Comparison of ENCODE assay signal across 8 cellular contexts in genomic region chr17:16419929-16420271, GRCh38. TPM values are rescaled to one million over a fixed set of nuclear protein-coding genes. Genes with fewer than 3 reads are reported as not detected.
DNase-seq lines count a peak whose midpoint lies in the region; ATAC-seq and TF ChIP-seq lines count a peak whose summit lies in the region.

No MANE protein-coding gene starts in this region.

- H2AK5ac ChIP-seq in IMR-90 (ENCODE audit: low read depth, low read length) (peak overlapping the region; percentile 97), mesendoderm (ENCODE audit: low read length) (no peak overlapping the region)

- ATAC-seq in IMR-90 (ENCODE audit: low read depth): peak; percentile 52
- no peak for ATAC-seq in HG02885 (IDR thresholded peaks at IDR 0.05; ENCODE audit: poor library complexity, unreplicated experiment)
- no peak for ATAC-seq in HG02610 (IDR thresholded peaks at IDR 0.05; ENCODE audit: unreplicated experiment)

- H4K20me1 ChIP-seq in BLaER1 (peaks cover 17% of the 10 kb centered on the region), IMR-90 (ENCODE audit: insufficient read depth, low read length) (peaks cover 7% of the 10 kb centered on the region)

- CTCF ChIA-PET in IMR-90 (lab: Yijun Ruan, JAX): no interaction called here
- CTCF ChIA-PET in activated naive CD4-positive, alpha-beta T cell treated with anti-CD3 and anti-CD28 coated beads, Interleukin-2, amount 10 ng/mL, durations not matched to agents 7 days and 5 days (lab: Charles Lee): no interaction called here

- H3K27ac Mint-ChIP-seq in activated naive CD4-positive, alpha-beta T cell treated with anti-CD3 and anti-CD28 coated beads, Interleukin-2, amount 10 ng/mL, durations not matched to agents 7 days and 5 days: no peak overlapping the region

- no peaks in the 10 kb centered on the region for H3K27me3 Mint-ChIP-seq in activated naive CD4-positive, alpha-beta T cell treated with anti-CD3 and anti-CD28 coated beads, Interleukin-2, amount 10 ng/mL, durations not matched to agents 7 days and 5 days

- peak overlapping the region; percentile 93 for H3K4ac ChIP-seq in IMR-90 (ENCODE audit: low read depth, low read length)
- no peak overlapping the region for H3K4ac ChIP-seq in mesendoderm (ENCODE audit: low read depth, low read length)

- no peak for TF ChIP-seq CTCF in IMR-90 (conservative IDR thresholded peaks at IDR 0.05; ENCODE audit: low read depth, low read length)

- peak overlapping the region; percentile 81 for H2AK9ac ChIP-seq in IMR-90 (replicated peaks; ENCODE audit: low read depth, low read length, poor library complexity)

- H3K27ac ChIP-seq in BLaER1 (peak overlapping the region; percentile 64), IMR-90 (ENCODE audit: insufficient read depth, low read length) (peak overlapping the region; percentile 96), mesendoderm (ENCODE audit: low read depth, low read length) (no peak overlapping the region)

- H3K9me1 ChIP-seq in IMR-90 (ENCODE audit: insufficient read depth, low read length): peaks cover 37% of the 10 kb centered on the region

- peak overlapping the region; percentile 97 for H3K23ac ChIP-seq in IMR-90 (ENCODE audit: low read depth, low read length)
- H3K23ac ChIP-seq in mesendoderm (ENCODE audit: low read length): no peak overlapping the region

- peaks cover 56% of the 10 kb centered on the region for H3K4me1 ChIP-seq in BLaER1
- peaks cover 34% of the 10 kb centered on the region for H3K4me1 ChIP-seq in IMR-90 (ENCODE audit: control insufficient read depth, insufficient read depth, low read length)
- no peaks in the 10 kb centered on the region for H3K4me1 ChIP-seq in mesendoderm (ENCODE audit: control insufficient read depth, low read depth, low read length)

- H3K9ac ChIP-seq in BLaER1 (no peak overlapping the region), IMR-90 (ENCODE audit: low read depth, low read length) (peak overlapping the region; percentile 50), mesendoderm (ENCODE audit: low read length) (no peak overlapping the region)

- H3K4me3 Mint-ChIP-seq in activated naive CD4-positive, alpha-beta T cell treated with anti-CD3 and anti-CD28 coated beads, Interleukin-2, amount 10 ng/mL, durations not matched to agents 7 days and 5 days: no peak overlapping the region

- no peak for TF ChIP-seq POLR2A in IMR-90 (IDR thresholded peaks at IDR 0.05; ENCODE audit: low read depth, low read length)

- peak overlapping the region; percentile 17; the same call in 1 of the 2 replicates for H3K4me3 ChIP-seq in BLaER1
- H3K4me3 ChIP-seq in IMR-90 (ENCODE audit: insufficient read depth, low read depth, low read length): no peak overlapping the region
- no peak overlapping the region for H3K4me3 ChIP-seq in mesendoderm (ENCODE audit: low read length)

- peaks cover 50% of the 10 kb centered on the region for H3K36me3 Mint-ChIP-seq in activated naive CD4-positive, alpha-beta T cell treated with anti-CD3 and anti-CD28 coated beads, Interleukin-2, amount 10 ng/mL, durations not matched to agents 7 days and 5 days

- peak overlapping the region; percentile 95 for H4K5ac ChIP-seq in IMR-90 (ENCODE audit: low read depth, low read length)
- no peak overlapping the region for H4K5ac ChIP-seq in mesendoderm (ENCODE audit: low read length)

- H2BK20ac ChIP-seq in IMR-90 (ENCODE audit: low read depth, low read length): peak overlapping the region; percentile 88

- H4K91ac ChIP-seq in IMR-90 (ENCODE audit: insufficient read depth, low read depth, low read length): peak overlapping the region; percentile 93

- TF ChIP-seq RAD21 in IMR-90 (IDR thresholded peaks at IDR 0.05; ENCODE audit: low read length): no peak

- H3K27me3 ChIP-seq in BLaER1: no peaks in the 10 kb centered on the region
- no peaks in the 10 kb centered on the region for H3K27me3 ChIP-seq in IMR-90 (ENCODE audit: control insufficient read depth, insufficient read depth, low read length)
- H3K27me3 ChIP-seq in mesendoderm (ENCODE audit: insufficient read depth, low read length, poor library complexity): no peaks in the 10 kb centered on the region

- peak overlapping the region; percentile 92 for H3K14ac ChIP-seq in IMR-90 (replicated peaks; ENCODE audit: low read depth, low read length)

- dilution Hi-C loops in IMR-90 (cut with HindIII; ENCODE audit: low sequenced_read_pairs, unreplicated experiment): no loop called here

- intact Hi-C loops in IMR-90 (cut with micrococcal nuclease): loop anchor here (1.0 to 5.0 kb wide), 2 partner anchors 34 to 963 kb away; no protein-coding TSS in a partner anchor

- H2BK5ac ChIP-seq in IMR-90 (ENCODE audit: low read depth, low read length, poor library complexity, severe bottlenecking) (peak overlapping the region; percentile 96), mesendoderm (ENCODE audit: low read length) (no peak overlapping the region)

- H2AFZ ChIP-seq in IMR-90 (replicated peaks; ENCODE audit: low read length, poor library complexity): peak overlapping the region; percentile 56

- H3K56ac ChIP-seq in IMR-90 (ENCODE audit: extremely low read depth, insufficient read depth, low read length) (peak overlapping the region; percentile 82), mesendoderm (ENCODE audit: low read length) (peak overlapping the region; percentile 7)

- peak overlapping the region; percentile 93 for H2BK120ac ChIP-seq in IMR-90 (ENCODE audit: low read depth, low read length)
- H2BK120ac ChIP-seq in mesendoderm (ENCODE audit: low read depth, low read length): no peak overlapping the region

- DNase-seq in IMR-90: peak; percentile 86
- peak; percentile 34 for DNase-seq in activated naive CD4-positive, alpha-beta T cell treated with anti-CD3 and anti-CD28 coated beads, Interleukin-2, amount 10 ng/mL, durations not matched to agents 7 days and 5 days
- no peak for DNase-seq in mesendoderm
- no peak for DNase-seq in NCI-H526 treated with DMSO at 0.1 percent for 48 hours (lab: John Stamatoyannopoulos, UW)
- DNase-seq in cortex of kidney (lab: John Stamatoyannopoulos, UW): no peak

- H3K9me3 ChIP-seq in BLaER1 (no peaks in the 10 kb centered on the region), IMR-90 (ENCODE audit: control insufficient read depth, insufficient read depth, low read length) (no peaks in the 10 kb centered on the region)

- H3K9me3 Mint-ChIP-seq in activated naive CD4-positive, alpha-beta T cell treated with anti-CD3 and anti-CD28 coated beads, Interleukin-2, amount 10 ng/mL, durations not matched to agents 7 days and 5 days: no peaks in the 10 kb centered on the region

- WGBS in IMR-90 (ENCODE audit: extremely low coverage in 2 of 2, insufficient read length in 1 of 2), 2 experiments: no CpG with 5 or more reads among the region's 10 CpGs
- WGBS in mesendoderm (ENCODE audit: extremely low coverage, insufficient coverage, low lambda C conversion rate): no CpG with 5 or more reads among the region's 10 CpGs

- POLR2A ChIA-PET in IMR-90 (lab: Charles Lee; ENCODE audit: unreplicated experiment): no interaction called here

- BruUV-seq in IMR-90 (replicated peaks; lab: Mats Ljungman, UMichigan): no TSS peak

- H3K36me3 ChIP-seq in BLaER1 (peaks cover 26% of the 10 kb centered on the region), IMR-90 (ENCODE audit: control insufficient read depth, insufficient read depth, low read length) (peaks cover 5% of the 10 kb centered on the region; the same call in 1 of the 2 replicates), mesendoderm (ENCODE audit: control insufficient read depth, insufficient read depth, low read length) (no peaks in the 10 kb centered on the region)

- H3K18ac ChIP-seq in IMR-90 (ENCODE audit: low read depth, low read length) (peak overlapping the region; percentile 86), mesendoderm (ENCODE audit: low read length) (no peak overlapping the region)

- H2BK15ac ChIP-seq in IMR-90 (ENCODE audit: low read depth, low read length): peak overlapping the region; percentile 97
- H2BK15ac ChIP-seq in mesendoderm (replicated peaks; ENCODE audit: low read depth): no peak overlapping the region

- in situ Hi-C loops in IMR-90 (cut with MboI; ENCODE audit: low sequenced_read_pairs): no loop called here

- peaks cover 48% of the 10 kb centered on the region for H3K4me1 Mint-ChIP-seq in activated naive CD4-positive, alpha-beta T cell treated with anti-CD3 and anti-CD28 coated beads, Interleukin-2, amount 10 ng/mL, durations not matched to agents 7 days and 5 days

- H3K4me2 ChIP-seq in BLaER1 (peak overlapping the region; percentile 99), IMR-90 (ENCODE audit: low read depth, low read length) (peak overlapping the region; percentile 85), mesendoderm (ENCODE audit: low read length) (no peak overlapping the region)

- H4K8ac ChIP-seq in IMR-90 (ENCODE audit: low read depth in 2 of 2, low read length in 2 of 2) (peak overlapping the region; percentile 92 to 93), mesendoderm (ENCODE audit: low read depth, low read length) (no peak overlapping the region)

- H3K79me1 ChIP-seq in IMR-90 (ENCODE audit: low read depth in 1 of 2, low read length in 2 of 2) (peaks cover 0 to 63% of the 10 kb centered on the region in 2 experiments; a peak in 2 of 4 replicates), mesendoderm (ENCODE audit: low read length) (no peaks in the 10 kb centered on the region)

- H3K79me2 ChIP-seq in mesendoderm (ENCODE audit: control insufficient read depth, insufficient read depth, low read length): no peaks in the 10 kb centered on the region

TF ChIP-seq in IMR-90, 13 proteins besides CTCF, POLR2A, EP300 and RAD21:
- TF ChIP-seq FOS (IDR thresholded peaks at IDR 0.05; ENCODE audit: low read depth, low read length): peak; percentile 57; the same call in 1 of the 2 replicates
- TF ChIP-seq SMC3 (IDR thresholded peaks at IDR 0.05; ENCODE audit: low read depth, low read length): no peak

RNA-seq across cellular contexts. Expression of gene TRPV2, which starts 4.5 kb away (rescaled TPM):
- total RNA-seq in IMR-90 (2012; rRNA removed): 27.2 and 30.8 TPM in 2 replicates
- polyA plus RNA-seq in IMR-90 (2012; rRNA removed): 32.8 and 36.4 TPM in 2 replicates
- polyA plus RNA-seq in IMR-90 (2012; cell fraction: cytosol; rRNA removed): 28.0 and 41.7 TPM in 2 replicates
- polyA plus RNA-seq in IMR-90 (2012; cell fraction: nucleus; rRNA removed; ENCODE audit: low replicate concordance): 30.3 and 55.3 TPM in 2 replicates
- polyA plus RNA-seq in mesendoderm (2013, experiment 1 of 2): 1.3 TPM
- 1.9 TPM for polyA plus RNA-seq in mesendoderm (2013, experiment 2 of 2)

RNA-seq across cellular contexts. Expression of gene UBB, which starts 39.0 kb away (rescaled TPM):
- 3,383 and 4,283 TPM in 2 replicates for total RNA-seq in IMR-90 (2012; rRNA removed)
- 2,561 and 3,167 TPM in 2 replicates for polyA plus RNA-seq in IMR-90 (2012; rRNA removed)
- 2,294 and 4,532 TPM in 2 replicates for polyA plus RNA-seq in IMR-90 (2012; cell fraction: cytosol; rRNA removed)
- 753 and 838 TPM in 2 replicates for polyA plus RNA-seq in IMR-90 (2012; cell fraction: nucleus; rRNA removed; ENCODE audit: low replicate concordance)
- polyA plus RNA-seq in mesendoderm (2013, experiment 1 of 2): 2,431 TPM
- polyA plus RNA-seq in mesendoderm (2013, experiment 2 of 2): 2,399 TPM

Comparison
In these comparisons a context has a peak if more than half of its experiments do, and no peak if none do; other contexts are left out.
1. DNase-seq: peak in IMR-90 (single experiment) and activated naive CD4-positive, alpha-beta T cell treated with anti-CD3 and anti-CD28 coated beads, Interleukin-2, amount 10 ng/mL, durations not matched to agents 7 days and 5 days (single experiment); none in mesendoderm (single experiment), NCI-H526 treated with DMSO at 0.1 percent for 48 hours (single experiment) and cortex of kidney (single experiment).